ENCODE assay signal across 1 cellular context in genomic region chr17:50899559-50900319, GRCh38.
TF ChIP-seq lines count a peak whose summit lies in the region.

No MANE protein-coding gene starts in this region.

TF ChIP-seq in SK-N-SH, 30 proteins besides CTCF, POLR2A, EP300 and RAD21 (continued from another document):
- no peak for TF ChIP-seq RXRA (IDR thresholded peaks at IDR 0.05; ENCODE audit: borderline replicate concordance, low read depth)
- no peak for TF ChIP-seq TAF1 (IDR thresholded peaks at IDR 0.05; ENCODE audit: borderline replicate concordance, low read depth, low read length)
- TF ChIP-seq RCOR1 (IDR thresholded peaks at IDR 0.05; ENCODE audit: low read length), result no peak
- TF ChIP-seq NRF1 (IDR thresholded peaks at IDR 0.05; ENCODE audit: low read depth, low read length), result no peak
- TF ChIP-seq NFIC (IDR thresholded peaks at IDR 0.05; ENCODE audit: borderline replicate concordance), result no peak
- no peak for TF ChIP-seq GABPA (IDR thresholded peaks at IDR 0.05; ENCODE audit: low read depth)
- no peak for TF ChIP-seq SIN3A (IDR thresholded peaks at IDR 0.05; ENCODE audit: borderline replicate concordance, low read depth, low read length)
- no peak for TF ChIP-seq USF2 (IDR thresholded peaks at IDR 0.05; ENCODE audit: borderline replicate concordance, low read depth, low read length)
- no peak for TF ChIP-seq SMC3 (IDR thresholded peaks at IDR 0.05; ENCODE audit: low read depth, low read length)
